Comparison of ENCODE assay signal across 16 cellular contexts in genomic region chr7:159035571-159036073, GRCh38.
"Had no signal": no experiment of that assay in that cellular context is flagged by ENCODE, and none has a peak within 500 bp of the region (broad histone marks: within the 10 kb centered on the region; RNA-seq: fewer than 3 reads in every experiment).

No MANE protein-coding gene starts in this region.

- H3K27me3 ChIP-seq: upper lobe of left lung had no signal

- H3K4me3 Mint-ChIP-seq: activated CD4-positive, alpha-beta T cell treated with anti-CD3 and anti-CD28 coated beads for 36 hours; activated CD8-positive, alpha-beta T cell treated with anti-CD3 and anti-CD28 coated beads, Interleukin-2, amount 10 ng/mL, durations not matched to agents 7 days and 5 days; activated naive CD8-positive, alpha-beta T cell; dendritic cell treated with granulocyte-macrophage colony-stimulating factor and Interleukin-4, amounts not matched to agents 40 ng/mL and 50 ng/mL, for 4 days; nephron; T-helper 2 cell treated with Interferon-gamma antibody and Interleukin-4, amounts not matched to agents 5 μg/mL and 100 μg/mL, for 36 hours had no signal

- H3K4me3 ChIP-seq: esophagus squamous epithelium, heart right ventricle, lower lobe of right lung, SK-N-MC, skin epidermis, thoracic aorta, upper lobe of left lung had no signal

- H3K9me3 Mint-ChIP-seq: dendritic cell treated with granulocyte-macrophage colony-stimulating factor and Interleukin-4, amounts not matched to agents 40 ng/mL and 50 ng/mL, for 4 days; nephron; T-helper 2 cell treated with Interferon-gamma antibody and Interleukin-4, amounts not matched to agents 5 μg/mL and 100 μg/mL, for 36 hours had no signal

- H3K27ac ChIP-seq: esophagus squamous epithelium, heart right ventricle, lower lobe of right lung, SK-N-MC, skin epidermis, thoracic aorta, upper lobe of left lung had no signal

- H3K27ac Mint-ChIP-seq: activated CD4-positive, alpha-beta T cell treated with anti-CD3 and anti-CD28 coated beads for 36 hours; activated CD8-positive, alpha-beta T cell treated with anti-CD3 and anti-CD28 coated beads, Interleukin-2, amount 10 ng/mL, durations not matched to agents 7 days and 5 days; activated naive CD8-positive, alpha-beta T cell; dendritic cell treated with granulocyte-macrophage colony-stimulating factor and Interleukin-4, amounts not matched to agents 40 ng/mL and 50 ng/mL, for 4 days; nephron; T-helper 2 cell treated with Interferon-gamma antibody and Interleukin-4, amounts not matched to agents 5 μg/mL and 100 μg/mL, for 36 hours had no signal

- DNase-seq: activated CD4-positive, alpha-beta T cell treated with anti-CD3 and anti-CD28 coated beads for 36 hours; activated CD8-positive, alpha-beta T cell treated with anti-CD3 and anti-CD28 coated beads, Interleukin-2, amount 10 ng/mL, durations not matched to agents 7 days and 5 days; effector CD8-positive, alpha-beta T cell; esophagus squamous epithelium; heart right ventricle; kidney glomerular epithelial cell; lower lobe of right lung; nucleus accumbens had no signal

- H3K4me1 Mint-ChIP-seq: activated CD4-positive, alpha-beta T cell treated with anti-CD3 and anti-CD28 coated beads for 36 hours had no signal

- H3K36me3 ChIP-seq: esophagus squamous epithelium, lower lobe of right lung, upper lobe of left lung had no signal

- H3K9me3 ChIP-seq: esophagus squamous epithelium, heart right ventricle, lower lobe of right lung, thoracic aorta, upper lobe of left lung had no signal

- H3K36me3 Mint-ChIP-seq: activated naive CD8-positive, alpha-beta T cell had no signal

- ATAC-seq: activated CD4-positive, alpha-beta T cell treated with anti-CD3 and anti-CD28 coated beads for 36 hours; activated CD8-positive, alpha-beta T cell treated with anti-CD3 and anti-CD28 coated beads, Interleukin-2, amount 10 ng/mL, durations not matched to agents 7 days and 5 days; heart right ventricle; lower lobe of right lung had no signal

- H3K4me1 ChIP-seq: lower lobe of right lung had no signal
